In genomic region chr3:148554367-148554766, GRCh38 we compare ENCODE assay signal across 32 cellular contexts.
"Had no signal": no experiment of that assay in that cellular context is flagged by ENCODE, and none has a peak within 500 bp of the region (broad histone marks: within the 10 kb centered on the region; RNA-seq: fewer than 3 reads in every experiment).

No MANE protein-coding gene starts in this region.

- H3K27me3 ChIP-seq: colonic mucosa, foreskin keratinocyte, gastroesophageal sphincter, heart left ventricle, neural progenitor cell, ovary, right atrium auricular region, tibial nerve, upper lobe of left lung, uterus had no signal

- H3K36me3 ChIP-seq: colonic mucosa, gastroesophageal sphincter, heart left ventricle, neural progenitor cell, ovary, right atrium auricular region, thoracic aorta, tibial nerve, upper lobe of left lung, uterus had no signal

- DNase-seq: colonic mucosa; effector CD8-positive, alpha-beta T cell; endodermal cell; foreskin keratinocyte; heart left ventricle; hippocampal formation; islet precursor cell; kidney glomerular epithelial cell; left colon; left ventricle myocardium superior; natural killer cell; occipital lobe; ovary; stimulated activated CD4-positive, alpha-beta T cell treated with anti-CD3 and anti-CD28 coated beads, Interleukin-12 subunit alpha, Interleukin-12 subunit beta, amount 100 ng/mL, for 4 hours; stimulated activated CD4-positive, alpha-beta T cell treated with anti-CD3 and anti-CD28 coated beads, Interleukin-1b, Interleukin-23, amount 100 ng/mL, for 48 hours; stimulated activated CD4-positive, alpha-beta T cell treated with anti-CD3 and anti-CD28 coated beads, Interleukin-4, amount 100 ng/mL, for 1 hour; stimulated activated CD8-positive, alpha-beta memory T cell treated with anti-CD3 and anti-CD28 coated beads, Interleukin-4, amount 100 ng/mL, for 48 hours; stimulated activated naive CD4-positive, alpha-beta T cell; stimulated activated naive CD8-positive, alpha-beta T cell treated with anti-CD3 and anti-CD28 coated beads, Interleukin-15, amount 100 ng/mL, for 72 hours; substantia nigra; upper lobe of left lung; uterus had no signal

- H3K4me2 ChIP-seq: neural progenitor cell, smooth muscle cell had no signal

- H2AFZ ChIP-seq: neural progenitor cell had no signal

- H3K27ac ChIP-seq: colonic mucosa, epithelial cell of prostate, foreskin keratinocyte, gastroesophageal sphincter, heart left ventricle, neural progenitor cell, ovary, right atrium auricular region, thoracic aorta, tibial nerve, upper lobe of left lung, uterus had no signal

- H3K9ac ChIP-seq: neural progenitor cell had no signal

- H3K4me1 ChIP-seq: colonic mucosa, foreskin keratinocyte, heart left ventricle, neural progenitor cell, right atrium auricular region, tibial nerve, upper lobe of left lung, uterus had no signal

- H3K4me3 ChIP-seq: colonic mucosa, gastroesophageal sphincter, heart left ventricle, lung, neural progenitor cell, ovary, right atrium auricular region, smooth muscle cell, thoracic aorta, tibial nerve, upper lobe of left lung, uterus had no signal

- ATAC-seq: esophagus mucosa; foreskin keratinocyte; heart left ventricle; left colon; left ventricle myocardium superior; natural killer cell; sciatic nerve; stimulated activated naive CD8-positive, alpha-beta T cell treated with anti-CD3 and anti-CD28 coated beads, Interleukin-15, amount 100 ng/mL, for 72 hours had no signal

- H3K9me3 ChIP-seq: colonic mucosa, gastroesophageal sphincter, ovary, right atrium auricular region, thoracic aorta, tibial nerve, upper lobe of left lung, uterus had no signal
